In the genomic region with DNA sequence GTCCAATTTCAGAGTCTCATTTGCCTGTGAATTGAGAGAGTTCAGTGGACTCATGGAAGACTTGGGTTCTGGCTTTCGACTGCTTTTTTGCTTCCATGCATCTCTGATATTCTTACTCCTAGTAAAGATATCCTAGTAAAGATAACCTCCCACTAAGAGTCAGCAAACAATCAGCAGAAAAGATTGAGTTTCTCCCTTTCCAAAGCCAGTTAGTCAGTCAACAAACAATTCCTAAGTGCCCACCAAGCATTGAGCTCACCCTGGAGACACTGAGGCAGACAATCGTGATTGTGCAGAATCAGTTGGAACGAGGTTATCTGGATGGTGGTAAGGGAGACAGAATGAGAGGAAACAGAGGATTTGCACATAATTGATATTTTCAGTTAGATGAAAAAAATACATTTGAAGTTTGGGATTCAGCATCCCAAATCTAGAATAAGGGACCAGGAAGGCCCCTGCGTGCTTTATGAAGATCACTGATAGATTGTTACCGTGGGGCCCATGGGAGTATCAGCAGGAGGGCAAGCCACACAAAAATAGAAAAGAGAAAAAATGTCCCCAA, we compare ENCODE assay signal across 21 cellular contexts.
DNase-seq lines count a peak whose midpoint lies in the region; ATAC-seq and TF ChIP-seq lines count a peak whose summit lies in the region.
"Had no signal": no experiment of that assay in that cellular context is flagged by ENCODE, and none has a peak within 500 bp of the region (broad histone marks: within the 10 kb centered on the region; RNA-seq: fewer than 3 reads in every experiment).

No MANE protein-coding gene starts in this region.

- no peaks in the 10 kb centered on the region for H3K36me3 ChIP-seq in SK-N-SH (replicated peaks in 1 of 2; ENCODE audit: control insufficient read depth in 1 of 2, insufficient read depth in 2 of 2, low read length in 1 of 2)
- no peaks in the 10 kb centered on the region for H3K36me3 ChIP-seq in SJSA1
- no peaks in the 10 kb centered on the region for H3K36me3 ChIP-seq in right lobe of liver
- no peaks in the 10 kb centered on the region for H3K36me3 ChIP-seq in spleen
- H3K36me3 ChIP-seq: tibial artery had no signal

- no peaks in the 10 kb centered on the region for H4K20me1 ChIP-seq in SK-N-SH (ENCODE audit: insufficient read depth)

- H3K27me3 ChIP-seq in SK-N-SH (ENCODE audit: insufficient read depth) = no peaks in the 10 kb centered on the region
- H3K27me3 ChIP-seq in SJSA1 (replicated peaks) = peaks cover 9% of the 10 kb centered on the region; the same call in 1 of the 2 replicates
- no peaks in the 10 kb centered on the region for H3K27me3 ChIP-seq in right lobe of liver
- H3K27me3 ChIP-seq in spleen (replicated peaks in 1 of 7) = no peaks in the 10 kb centered on the region
- H3K27me3 ChIP-seq: tibial artery had no signal

- intact Hi-C loops in right lobe of liver (cut with DNase I) = no loop called here
- intact Hi-C loops in spleen (cut with DNase I; ENCODE audit: low total_unique reads) = loop anchor here (10.0 kb wide), 1 partner anchor 87 kb away; no protein-coding TSS in a partner anchor

- POLR2A ChIA-PET in SK-N-SH (lab: Yijun Ruan, JAX) = no interaction called here

- CTCF ChIA-PET in SK-N-SH (lab: Yijun Ruan, JAX) = no interaction called here

- ATAC-seq in SK-N-SH treated with all-trans-retinoic acid at 6 μM for 48 hours (no peak), right lobe of liver (no peak), GM19351 (IDR thresholded peaks at IDR 0.05; ENCODE audit: unreplicated experiment) (no peak)
- ATAC-seq: activated naive CD4-positive, alpha-beta T cell treated with anti-CD3 and anti-CD28 coated beads, Interleukin-2, amount 50 U/mL, for 72 hours had no signal

- peak overlapping the region; percentile 61 for H3K4me2 ChIP-seq in SK-N-SH

- H3K9me2 ChIP-seq in SK-N-SH = no peaks in the 10 kb centered on the region

- H3F3A ChIP-seq in SK-N-SH (replicated peaks; ENCODE audit: insufficient read depth) = peaks cover 38% of the 10 kb centered on the region

- no peak for TF ChIP-seq RAD21 in SK-N-SH (IDR thresholded peaks at IDR 0.05; ENCODE audit: low read length)

- H3K4me1 ChIP-seq in SK-N-SH (ENCODE audit: control insufficient read depth in 1 of 2, insufficient read depth in 2 of 2, low read depth in 1 of 2, low read length in 1 of 2) (peaks cover 17 to 37% of the 10 kb centered on the region in 2 experiments), SJSA1 (replicated peaks) (peaks cover 30% of the 10 kb centered on the region), right lobe of liver (peaks cover 0 to 26% (median 11%) of the 10 kb centered on the region in 4 donors), spleen (peaks cover 18 to 73% (median 36%) of the 10 kb centered on the region in 6 donors)

- H2AFZ ChIP-seq in SK-N-SH (ENCODE audit: low read depth) = no peak overlapping the region

- H3K27ac ChIP-seq in SK-N-SH (ENCODE audit: low read depth in 2 of 2, low read length in 1 of 2) (peak overlapping the region; percentile 93 to 95; a peak in 3 of 4 replicates), SJSA1 (no peak overlapping the region), right lobe of liver (peak overlapping the region; percentile 73 to 88 (median 84)), spleen (peak overlapping the region in 6 of 8 donors; percentile 77 to 90 (median 81))

- TF ChIP-seq POLR2A in right lobe of liver (IDR thresholded peaks at IDR 0.05) (no peak), spleen (IDR thresholded peaks at IDR 0.05) (no peak)

- H3K4me3 ChIP-seq in SK-N-SH (ENCODE audit: low read depth in 2 of 2, low read length in 1 of 2) = no peak overlapping the region
- H3K4me3 ChIP-seq in SJSA1 = no peak overlapping the region
- H3K4me3 ChIP-seq in right lobe of liver = no peak overlapping the region
- no peak overlapping the region for H3K4me3 ChIP-seq in spleen
- H3K4me3 ChIP-seq: tibial artery had no signal

- no peaks in the 10 kb centered on the region; the same call in 1 of the 2 replicates for H3K79me2 ChIP-seq in SK-N-SH (ENCODE audit: insufficient read depth)

- TF ChIP-seq EP300 in SK-N-SH (IDR thresholded peaks at IDR 0.05; ENCODE audit: borderline replicate concordance in 1 of 2, low read depth in 1 of 2, low read length in 1 of 2) = no peak

- in situ Hi-C loops in ACHN (cut with HindIII; ENCODE audit: low pct_ligation_motif_present, low pct_unique_long_range_greater_than_20kb, low sequenced_read_pairs) = no loop called here

- 85% methylated on average over 5 of the region's 5 CpGs for WGBS in SK-N-SH (ENCODE audit: low lambda C conversion rate)
- WGBS in right lobe of liver (ENCODE audit: insufficient coverage, low coverage, low lambda C conversion rate, missing lambda C conversion rate) = 68% methylated on average over 5 of the region's 5 CpGs
- 65 to 86% (median 84%) methylated on average over 5 of the region's 5 CpGs for WGBS in spleen, 5 donors

- TF ChIP-seq CTCF in SK-N-SH (IDR thresholded peaks at IDR 0.05) (no peak), right lobe of liver (IDR thresholded peaks at IDR 0.05) (no peak), spleen (IDR thresholded peaks at IDR 0.05 in 8 of 11, conservative IDR thresholded peaks at IDR 0.05 in 3 of 11) (no peak)

- no peaks in the 10 kb centered on the region for H3K9me3 ChIP-seq in SK-N-SH
- H3K9me3 ChIP-seq in SJSA1 (replicated peaks) = no peaks in the 10 kb centered on the region
- no peaks in the 10 kb centered on the region for H3K9me3 ChIP-seq in right lobe of liver
- no peaks in the 10 kb centered on the region for H3K9me3 ChIP-seq in spleen
- H3K9me3 ChIP-seq: tibial artery had no signal

- no peak for DNase-seq in SK-N-SH
- peak; percentile 52 to 66 for DNase-seq in SJSA1 (ENCODE audit: low read depth in 1 of 2, low spot score in 2 of 2)
- DNase-seq in right lobe of liver = no peak
- DNase-seq in spleen = no peak
- no peak for DNase-seq in stimulated activated naive CD4-positive, alpha-beta T cell (lab: John Stamatoyannopoulos, UW)
- no peak for DNase-seq in ACHN
- DNase-seq: 8988T; activated CD4-positive, CD25-positive, alpha-beta regulatory T cell treated with anti-CD3 and anti-CD28 coated beads, Interleukin-2, amount 50 U/mL, for 72 hours; C1 segment of cervical spinal cord; cortex of kidney; DMS 273 treated with DMSO at 0.1 percent for 48 hours; H9; MM.1S; NCI-H146; NCI-H748 treated with DMSO at 0.1 percent for 48 hours; stimulated activated CD4-positive, alpha-beta T cell treated with anti-CD3 and anti-CD28 coated beads, Interleukin-15, amount 100 ng/mL, for 24 hours; T1000; tibial artery had no signal

- H3K9ac ChIP-seq in SK-N-SH = no peak overlapping the region

TF ChIP-seq in SK-N-SH, 30 proteins besides CTCF, POLR2A, EP300 and RAD21:
- TF ChIP-seq EZH2phosphoT487 (IDR thresholded peaks at IDR 0.05; ENCODE audit: borderline replicate concordance, low read depth) = no peak
- no peak for TF ChIP-seq CHD2 (IDR thresholded peaks at IDR 0.05; ENCODE audit: low read length, partially characterized antibody)
- TF ChIP-seq MEF2A (IDR thresholded peaks at IDR 0.05; ENCODE audit: borderline replicate concordance, low read depth) = no peak
- no peak for TF ChIP-seq ELF1 (IDR thresholded peaks at IDR 0.05)
- no peak for TF ChIP-seq RFX5 (IDR thresholded peaks at IDR 0.05; ENCODE audit: low read length)
- no peak for TF ChIP-seq TAF1 (IDR thresholded peaks at IDR 0.05; ENCODE audit: borderline replicate concordance, low read depth, low read length)
- TF ChIP-seq FOXJ3 (CRISPR knock-in tag; IDR thresholded peaks at IDR 0.05) = no peak
- TF ChIP-seq NRF1 (IDR thresholded peaks at IDR 0.05; ENCODE audit: low read depth, low read length) = no peak
- TF ChIP-seq, protein P1, sequence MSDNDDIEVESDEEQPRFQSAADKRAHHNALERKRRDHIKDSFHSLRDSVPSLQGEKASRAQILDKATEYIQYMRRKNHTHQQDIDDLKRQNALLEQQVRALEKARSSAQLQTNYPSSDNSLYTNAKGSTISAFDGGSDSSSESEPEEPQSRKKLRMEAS (IDR thresholded peaks at IDR 0.05; ENCODE audit: low read depth) = no peak
- no peak for TF ChIP-seq GABPA (IDR thresholded peaks at IDR 0.05; ENCODE audit: low read depth)
- TF ChIP-seq GATA2 (CRISPR knock-in tag; IDR thresholded peaks at IDR 0.05) = no peak
- no peak for TF ChIP-seq MXI1 (IDR thresholded peaks at IDR 0.05; ENCODE audit: low read depth, low read length)

TF ChIP-seq in SK-N-SH treated with all-trans-retinoic acid at 6 μM for 48 hours, 23 proteins besides CTCF, POLR2A, EP300 and RAD21 (continues in another document):
- TF ChIP-seq GLIS3 (CRISPR knock-in tag; IDR thresholded peaks at IDR 0.05) (no peak), TOX (CRISPR knock-in tag; IDR thresholded peaks at IDR 0.05; ENCODE audit: borderline replicate concordance) (no peak), ZFP3 (CRISPR knock-in tag; IDR thresholded peaks at IDR 0.05) (no peak), TCF4 (CRISPR knock-in tag; IDR thresholded peaks at IDR 0.05; ENCODE audit: borderline replicate concordance) (no peak), ZNF70 (CRISPR knock-in tag; IDR thresholded peaks at IDR 0.05) (no peak)
- TF ChIP-seq, protein P2, sequence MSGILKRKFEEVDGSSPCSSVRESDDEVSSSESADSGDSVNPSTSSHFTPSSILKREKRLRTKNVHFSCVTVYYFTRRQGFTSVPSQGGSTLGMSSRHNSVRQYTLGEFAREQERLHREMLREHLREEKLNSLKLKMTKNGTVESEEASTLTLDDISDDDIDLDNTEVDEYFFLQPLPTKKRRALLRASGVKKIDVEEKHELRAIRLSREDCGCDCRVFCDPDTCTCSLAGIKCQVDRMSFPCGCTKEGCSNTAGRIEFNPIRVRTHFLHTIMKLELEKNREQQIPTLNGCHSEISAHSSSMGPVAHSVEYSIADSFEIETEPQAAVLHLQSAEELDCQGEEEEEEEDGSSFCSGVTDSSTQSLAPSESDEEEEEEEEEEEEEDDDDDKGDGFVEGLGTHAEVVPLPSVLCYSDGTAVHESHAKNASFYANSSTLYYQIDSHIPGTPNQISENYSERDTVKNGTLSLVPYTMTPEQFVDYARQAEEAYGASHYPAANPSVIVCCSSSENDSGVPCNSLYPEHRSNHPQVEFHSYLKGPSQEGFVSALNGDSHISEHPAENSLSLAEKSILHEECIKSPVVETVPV (CRISPR knock-in tag; IDR thresholded peaks at IDR 0.05) = no peak
- TF ChIP-seq, protein P3, sequence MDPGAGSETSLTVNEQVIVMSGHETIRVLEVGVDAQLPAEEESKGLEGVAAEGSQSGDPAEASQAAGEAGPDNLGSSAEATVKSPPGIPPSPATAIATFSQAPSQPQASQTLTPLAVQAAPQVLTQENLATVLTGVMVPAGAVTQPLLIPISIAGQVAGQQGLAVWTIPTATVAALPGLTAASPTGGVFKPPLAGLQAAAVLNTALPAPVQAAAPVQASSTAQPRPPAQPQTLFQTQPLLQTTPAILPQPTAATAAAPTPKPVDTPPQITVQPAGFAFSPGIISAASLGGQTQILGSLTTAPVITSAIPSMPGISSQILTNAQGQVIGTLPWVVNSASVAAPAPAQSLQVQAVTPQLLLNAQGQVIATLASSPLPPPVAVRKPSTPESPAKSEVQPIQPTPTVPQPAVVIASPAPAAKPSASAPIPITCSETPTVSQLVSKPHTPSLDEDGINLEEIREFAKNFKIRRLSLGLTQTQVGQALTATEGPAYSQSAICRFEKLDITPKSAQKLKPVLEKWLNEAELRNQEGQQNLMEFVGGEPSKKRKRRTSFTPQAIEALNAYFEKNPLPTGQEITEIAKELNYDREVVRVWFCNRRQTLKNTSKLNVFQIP (CRISPR knock-in tag; IDR thresholded peaks at IDR 0.05; ENCODE audit: borderline replicate concordance, low read depth) = no peak

Comparison
In these comparisons a context has a peak if more than half of its experiments do, and no peak if none do; other contexts are left out.
1. DNase-seq: peak in SJSA1 (2 of 2); none in SK-N-SH (single experiment), right lobe of liver (0 of 3), spleen (single experiment), stimulated activated naive CD4-positive, alpha-beta T cell (0 of 6) and ACHN (single experiment).